1 cellular context compared by ENCODE assay signal in genomic region chr18:55353806-55354205, GRCh38.
TF ChIP-seq lines count a peak whose summit lies in the region.

No MANE protein-coding gene starts in this region.

TF ChIP-seq in HepG2, 621 proteins besides CTCF, POLR2A, EP300 and RAD21 (continued from another document):
- TF ChIP-seq RARA (CRISPR knock-in tag; IDR thresholded peaks at IDR 0.05) = no peak
TF ChIP-seq in HepG2: peak in this region for 0.
